2 cellular contexts compared by ENCODE assay signal in the genomic region with DNA sequence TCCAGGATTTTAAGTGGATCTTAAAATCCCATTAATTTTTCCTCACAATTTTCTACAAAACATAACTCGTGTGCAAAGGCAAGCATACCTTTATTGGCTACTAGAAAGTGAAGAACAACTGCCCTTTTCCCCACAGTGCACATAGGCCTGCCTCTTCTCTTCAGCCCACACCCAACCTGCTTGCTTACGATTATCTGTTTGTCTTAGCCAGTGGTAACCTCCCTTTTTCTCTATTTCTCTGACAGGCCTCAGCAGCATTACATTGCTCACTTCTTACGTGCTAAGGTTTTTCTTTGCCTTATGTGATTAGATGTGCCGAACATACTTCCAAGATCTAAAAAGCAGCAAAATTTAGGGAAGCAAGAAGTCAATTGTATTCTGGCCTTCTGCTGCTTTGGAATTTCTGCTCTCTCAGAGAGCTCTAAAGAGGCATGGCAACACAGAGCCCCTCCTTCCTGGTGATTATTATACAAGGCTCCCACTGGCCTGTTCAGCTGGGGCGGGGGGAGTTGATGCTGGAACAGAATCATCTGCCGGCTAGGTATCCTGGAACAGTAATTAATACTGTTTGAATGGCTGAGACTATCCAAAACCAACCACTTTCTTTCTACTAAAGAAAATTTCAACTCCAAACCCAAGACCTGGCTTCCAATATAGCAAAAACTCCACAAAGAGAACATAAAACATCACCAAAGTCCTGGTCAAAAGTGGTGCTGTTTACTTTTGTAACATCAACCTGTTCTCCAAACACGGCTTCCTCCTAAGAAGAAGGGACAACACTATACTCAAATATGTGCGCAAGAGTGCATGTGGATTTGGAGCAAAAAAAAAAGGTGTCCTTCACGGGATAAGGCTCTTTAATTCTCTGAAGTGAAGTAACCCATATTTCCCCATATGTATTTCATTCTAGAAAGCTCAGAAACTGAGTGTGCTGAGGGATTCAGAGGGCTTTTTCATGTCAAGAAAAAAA.
TF ChIP-seq lines count a peak whose summit lies in the region.

No MANE protein-coding gene starts in this region.

TF ChIP-seq in K562, 482 proteins besides CTCF, POLR2A, EP300 and RAD21 (continues in another document):
- TF ChIP-seq CTBP1 (IDR thresholded peaks at IDR 0.05; ENCODE audit: borderline replicate concordance), result peak; percentile 35; the same call in 1 of the 2 replicates
- TF ChIP-seq FOSL1 (tag; conservative IDR thresholded peaks at IDR 0.05), result no peak
- TF ChIP-seq RBBP5 (IDR thresholded peaks at IDR 0.05; ENCODE audit: borderline replicate concordance, insufficient read depth, low read length, poor library complexity, severe bottlenecking), result peak; percentile 51
- no peak for TF ChIP-seq CBX3 (IDR thresholded peaks at IDR 0.05; ENCODE audit: borderline replicate concordance in 1 of 2, low read length in 2 of 2)
- no peak for TF ChIP-seq ZNF133 (CRISPR knock-in tag; IDR thresholded peaks at IDR 0.05)
- TF ChIP-seq POLR3G (IDR thresholded peaks at IDR 0.05; ENCODE audit: extremely low read depth, insufficient read length, insufficient replicate concordance), result no peak
- no peak for TF ChIP-seq TRIM28 (IDR thresholded peaks at IDR 0.05)
- TF ChIP-seq, protein P1, sequence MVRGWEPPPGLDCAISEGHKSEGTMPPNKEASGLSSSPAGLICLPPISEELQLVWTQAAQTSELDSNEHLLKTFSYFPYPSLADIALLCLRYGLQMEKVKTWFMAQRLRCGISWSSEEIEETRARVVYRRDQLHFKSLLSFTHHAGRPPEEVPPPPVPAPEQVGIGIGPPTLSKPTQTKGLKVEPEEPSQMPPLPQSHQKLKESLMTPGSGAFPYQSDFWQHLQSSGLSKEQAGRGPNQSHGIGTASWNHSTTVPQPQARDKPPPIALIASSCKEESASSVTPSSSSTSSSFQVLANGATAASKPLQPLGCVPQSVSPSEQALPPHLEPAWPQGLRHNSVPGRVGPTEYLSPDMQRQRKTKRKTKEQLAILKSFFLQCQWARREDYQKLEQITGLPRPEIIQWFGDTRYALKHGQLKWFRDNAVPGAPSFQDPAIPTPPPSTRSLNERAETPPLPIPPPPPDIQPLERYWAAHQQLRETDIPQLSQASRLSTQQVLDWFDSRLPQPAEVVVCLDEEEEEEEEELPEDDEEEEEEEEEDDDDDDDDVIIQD (CRISPR knock-in tag; IDR thresholded peaks at IDR 0.05), result no peak
- TF ChIP-seq TAF7 (tag; IDR thresholded peaks at IDR 0.05), result no peak
- TF ChIP-seq, protein P2, sequence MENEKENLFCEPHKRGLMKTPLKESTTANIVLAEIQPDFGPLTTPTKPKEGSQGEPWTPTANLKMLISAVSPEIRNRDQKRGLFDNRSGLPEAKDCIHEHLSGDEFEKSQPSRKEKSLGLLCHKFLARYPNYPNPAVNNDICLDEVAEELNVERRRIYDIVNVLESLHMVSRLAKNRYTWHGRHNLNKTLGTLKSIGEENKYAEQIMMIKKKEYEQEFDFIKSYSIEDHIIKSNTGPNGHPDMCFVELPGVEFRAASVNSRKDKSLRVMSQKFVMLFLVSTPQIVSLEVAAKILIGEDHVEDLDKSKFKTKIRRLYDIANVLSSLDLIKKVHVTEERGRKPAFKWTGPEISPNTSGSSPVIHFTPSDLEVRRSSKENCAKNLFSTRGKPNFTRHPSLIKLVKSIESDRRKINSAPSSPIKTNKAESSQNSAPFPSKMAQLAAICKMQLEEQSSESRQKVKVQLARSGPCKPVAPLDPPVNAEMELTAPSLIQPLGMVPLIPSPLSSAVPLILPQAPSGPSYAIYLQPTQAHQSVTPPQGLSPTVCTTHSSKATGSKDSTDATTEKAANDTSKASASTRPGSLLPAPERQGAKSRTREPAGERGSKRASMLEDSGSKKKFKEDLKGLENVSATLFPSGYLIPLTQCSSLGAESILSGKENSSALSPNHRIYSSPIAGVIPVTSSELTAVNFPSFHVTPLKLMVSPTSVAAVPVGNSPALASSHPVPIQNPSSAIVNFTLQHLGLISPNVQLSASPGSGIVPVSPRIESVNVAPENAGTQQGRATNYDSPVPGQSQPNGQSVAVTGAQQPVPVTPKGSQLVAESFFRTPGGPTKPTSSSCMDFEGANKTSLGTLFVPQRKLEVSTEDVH (IDR thresholded peaks at IDR 0.05; ENCODE audit: low read depth, partially characterized antibody), result no peak
- peak; percentile 56 for TF ChIP-seq ZFX (CRISPR knock-in tag; IDR thresholded peaks at IDR 0.05)
- TF ChIP-seq JUND (IDR thresholded peaks at IDR 0.05; ENCODE audit: borderline replicate concordance, low read depth, low read length), result no peak
- 0 out of 3 replicates have a peak, but pooled peaks have one; percentile 30 for TF ChIP-seq JUND (tag; IDR thresholded peaks at IDR 0.05; ENCODE audit: borderline replicate concordance, low read depth, low read length)
- TF ChIP-seq SMAD3 (CRISPR knock-in tag; conservative IDR thresholded peaks at IDR 0.05), result no peak
- peak; percentile 74; the same call in 1 of the 2 replicates for TF ChIP-seq DPF2 (IDR thresholded peaks at IDR 0.05)
- TF ChIP-seq ETV6 (IDR thresholded peaks at IDR 0.05; ENCODE audit: borderline replicate concordance in 1 of 2, low read depth in 2 of 2, low read length in 1 of 2), result no peak
- TF ChIP-seq ETV6 (CRISPR knock-in tag; IDR thresholded peaks at IDR 0.05; ENCODE audit: borderline replicate concordance), result no peak
- peak; percentile 46 for TF ChIP-seq TCF3 (CRISPR knock-in tag; IDR thresholded peaks at IDR 0.05)
- TF ChIP-seq CBFA2T3 (IDR thresholded peaks at IDR 0.05), result peak; percentile 25
- TF ChIP-seq, protein P3, sequence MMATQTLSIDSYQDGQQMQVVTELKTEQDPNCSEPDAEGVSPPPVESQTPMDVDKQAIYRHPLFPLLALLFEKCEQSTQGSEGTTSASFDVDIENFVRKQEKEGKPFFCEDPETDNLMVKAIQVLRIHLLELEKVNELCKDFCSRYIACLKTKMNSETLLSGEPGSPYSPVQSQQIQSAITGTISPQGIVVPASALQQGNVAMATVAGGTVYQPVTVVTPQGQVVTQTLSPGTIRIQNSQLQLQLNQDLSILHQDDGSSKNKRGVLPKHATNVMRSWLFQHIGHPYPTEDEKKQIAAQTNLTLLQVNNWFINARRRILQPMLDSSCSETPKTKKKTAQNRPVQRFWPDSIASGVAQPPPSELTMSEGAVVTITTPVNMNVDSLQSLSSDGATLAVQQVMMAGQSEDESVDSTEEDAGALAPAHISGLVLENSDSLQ (IDR thresholded peaks at IDR 0.05), result peak; percentile 32; the same call in 1 of the 2 replicates
- 0 out of 2 replicates have a peak, but pooled peaks have one; percentile 40 for TF ChIP-seq TOE1 (IDR thresholded peaks at IDR 0.05; ENCODE audit: borderline replicate concordance)
- TF ChIP-seq TOE1 (CRISPR knock-in tag; IDR thresholded peaks at IDR 0.05; ENCODE audit: borderline replicate concordance, low read depth), result no peak
- TF ChIP-seq SMC3 (conservative IDR thresholded peaks at IDR 0.05; ENCODE audit: insufficient read depth, low read depth, low read length), result no peak
- peak; percentile 61; the same call in 1 of the 2 replicates for TF ChIP-seq SMARCA4 (IDR thresholded peaks at IDR 0.05)
- peak; percentile 67 for TF ChIP-seq ARID1B (IDR thresholded peaks at IDR 0.05)
- no peak for TF ChIP-seq TAF9B (IDR thresholded peaks at IDR 0.05; ENCODE audit: partially characterized antibody)
- no peak for TF ChIP-seq PTTG1 (tag; IDR thresholded peaks at IDR 0.05; ENCODE audit: low read depth)

TF ChIP-seq in liver, 16 proteins besides CTCF, POLR2A, EP300 and RAD21:
- TF ChIP-seq YY1 (IDR thresholded peaks at IDR 0.05), result no peak
- no peak for TF ChIP-seq TAF1 (conservative IDR thresholded peaks at IDR 0.05)
- TF ChIP-seq RXRA (IDR thresholded peaks at IDR 0.05), result no peak
- no peak for TF ChIP-seq SP1 (IDR thresholded peaks at IDR 0.05)
- TF ChIP-seq, protein P4, sequence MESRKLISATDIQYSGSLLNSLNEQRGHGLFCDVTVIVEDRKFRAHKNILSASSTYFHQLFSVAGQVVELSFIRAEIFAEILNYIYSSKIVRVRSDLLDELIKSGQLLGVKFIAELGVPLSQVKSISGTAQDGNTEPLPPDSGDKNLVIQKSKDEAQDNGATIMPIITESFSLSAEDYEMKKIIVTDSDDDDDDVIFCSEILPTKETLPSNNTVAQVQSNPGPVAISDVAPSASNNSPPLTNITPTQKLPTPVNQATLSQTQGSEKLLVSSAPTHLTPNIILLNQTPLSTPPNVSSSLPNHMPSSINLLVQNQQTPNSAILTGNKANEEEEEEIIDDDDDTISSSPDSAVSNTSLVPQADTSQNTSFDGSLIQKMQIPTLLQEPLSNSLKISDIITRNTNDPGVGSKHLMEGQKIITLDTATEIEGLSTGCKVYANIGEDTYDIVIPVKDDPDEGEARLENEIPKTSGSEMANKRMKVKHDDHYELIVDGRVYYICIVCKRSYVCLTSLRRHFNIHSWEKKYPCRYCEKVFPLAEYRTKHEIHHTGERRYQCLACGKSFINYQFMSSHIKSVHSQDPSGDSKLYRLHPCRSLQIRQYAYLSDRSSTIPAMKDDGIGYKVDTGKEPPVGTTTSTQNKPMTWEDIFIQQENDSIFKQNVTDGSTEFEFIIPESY (IDR thresholded peaks at IDR 0.05), result no peak
- TF ChIP-seq EGR1 (IDR thresholded peaks at IDR 0.05; ENCODE audit: low read depth in 2 of 2), result no peak
